24 cellular contexts compared by ENCODE assay signal in the genomic region with DNA sequence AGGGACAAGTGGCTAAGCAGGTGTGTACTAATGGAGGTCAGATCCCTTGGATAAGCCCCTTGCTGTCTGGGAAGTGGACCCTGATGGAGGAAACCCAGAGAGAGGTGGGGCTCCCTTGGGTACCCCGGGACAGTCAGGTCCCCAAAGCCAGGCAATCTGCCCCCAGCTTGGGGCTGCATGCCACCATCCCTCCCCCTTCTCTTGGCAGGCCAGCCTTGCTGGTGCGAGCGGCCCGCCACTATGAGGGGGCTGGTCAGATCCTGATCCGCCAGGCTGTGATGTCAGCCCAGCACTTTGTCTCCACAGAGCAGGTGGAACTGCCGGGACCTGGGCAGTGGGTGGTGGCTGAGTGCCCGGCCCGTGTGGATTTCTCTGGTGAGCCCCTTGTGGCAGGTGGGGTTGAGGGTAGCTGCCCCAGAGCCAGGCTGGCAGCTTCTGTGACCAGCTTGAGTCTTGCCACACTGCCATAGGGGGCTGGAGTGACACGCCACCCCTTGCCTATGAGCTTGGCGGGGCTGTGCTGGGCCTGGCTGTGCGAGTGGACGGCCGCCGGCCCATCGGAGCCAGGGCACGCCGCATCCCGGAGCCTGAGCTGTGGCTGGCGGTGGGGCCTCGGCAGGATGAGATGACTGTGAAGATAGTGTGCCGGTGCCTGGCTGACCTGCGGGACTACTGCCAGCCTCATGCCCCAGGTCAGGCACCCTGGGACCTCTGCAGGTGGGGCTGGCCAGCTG. TPM values are rescaled to one million over a fixed set of nuclear protein-coding genes. Genes with fewer than 3 reads are reported as not detected.
DNase-seq lines count a peak whose midpoint lies in the region; ATAC-seq, FAIRE-seq and TF ChIP-seq lines count a peak whose summit lies in the region.
"Had no signal": no experiment of that assay in that cellular context is flagged by ENCODE, and none has a peak within 500 bp of the region (broad histone marks: within the 10 kb centered on the region; RNA-seq: fewer than 3 reads in every experiment).

No MANE protein-coding gene starts in this region.

- H4K8ac ChIP-seq in mesenchymal stem cell (ENCODE audit: low read length), result no peak overlapping the region

- H3K27me3 ChIP-seq in mesenchymal stem cell (ENCODE audit: control insufficient read depth in 1 of 2, insufficient read depth in 1 of 2, low read length in 2 of 2), result no peaks in the 10 kb centered on the region

- no peak overlapping the region for H4K91ac ChIP-seq in mesenchymal stem cell (ENCODE audit: low read length)

- H3K36me3 ChIP-seq in mesenchymal stem cell (ENCODE audit: control insufficient read depth in 1 of 2, insufficient read depth in 2 of 2, low read depth in 1 of 2, low read length in 2 of 2), result peaks cover 20 to 66% of the 10 kb centered on the region in 2 experiments

- no peaks in the 10 kb centered on the region for H3K9me3 ChIP-seq in mesenchymal stem cell (ENCODE audit: control insufficient read depth, low read length)

- H3K79me1 ChIP-seq in mesenchymal stem cell (replicated peaks; ENCODE audit: low read length, poor library complexity, severe bottlenecking), result no peaks in the 10 kb centered on the region

- H3K4me2 ChIP-seq in mesenchymal stem cell (ENCODE audit: low read length, poor library complexity, severe bottlenecking), result no peak overlapping the region
- H3K4me2 ChIP-seq: PC-9 had no signal

- peaks cover 37% of the 10 kb centered on the region for H3K4me1 ChIP-seq in mesenchymal stem cell (ENCODE audit: control insufficient read depth, insufficient read depth, low read depth, low read length)

- H2BK5ac ChIP-seq in mesenchymal stem cell (ENCODE audit: low read depth, low read length, poor library complexity, severe bottlenecking), result no peak overlapping the region

- H3K4me1 Mint-ChIP-seq in stimulated activated naive B cell treated with anti-CD40 and anti-IgM and Interleukin-4, amounts not matched to agents 10 μg/mL and 1 μg/mL and 100 μg/mL, for 72 hours, result peaks cover 19 to 37% of the 10 kb centered on the region in 2 donors
- H3K4me1 Mint-ChIP-seq: B cell had no signal

- H3K27ac Mint-ChIP-seq in stimulated activated naive B cell treated with anti-CD40 and anti-IgM and Interleukin-4, amounts not matched to agents 10 μg/mL and 1 μg/mL and 100 μg/mL, for 72 hours, result peak overlapping the region; percentile 22
- H3K27ac Mint-ChIP-seq: B cell, CD14-positive monocyte had no signal

- no peak for DNase-seq in HTR-8/SVneo (ENCODE audit: insufficient read length, low spot score)
- DNase-seq in RWPE1 (ENCODE audit: low spot score), result no peak
- DNase-seq in mesenchymal stem cell, result no peak
- no peak for DNase-seq in stimulated activated naive B cell treated with anti-CD40 and anti-IgM and Interleukin-4, amounts not matched to agents 10 μg/mL and 1 μg/mL and 100 μg/mL, for 72 hours
- no peak for DNase-seq in NCI-H1930 (lab: John Stamatoyannopoulos, UW)
- no peak for DNase-seq in inferior parietal cortex (ENCODE audit: extremely low spot score)
- DNase-seq: CD8-positive, alpha-beta memory T cell; DMS 273 treated with DMSO at 0.1 percent for 48 hours; GF-D8; NCI-H1092 treated with DMSO at 0.1 percent for 48 hours; NCI-H1436; NCI-H187; NCI-H2107; NCI-H446; NCI-H524 treated with DMSO at 0.1 percent for 48 hours; NCI-H774; PC-9; SHP77 had no signal

- H3K18ac ChIP-seq in mesenchymal stem cell (ENCODE audit: low read depth in 1 of 2, low read length in 2 of 2), result no peak overlapping the region

- H3K9ac ChIP-seq in mesenchymal stem cell (ENCODE audit: low read length), result no peak overlapping the region

- H2BK12ac ChIP-seq in mesenchymal stem cell (ENCODE audit: low read length in 2 of 2), result no peak overlapping the region

- no peak overlapping the region for H2AFZ ChIP-seq in mesenchymal stem cell (ENCODE audit: low read depth, low read length)
- H2AFZ ChIP-seq: PC-9 had no signal

- no peaks in the 10 kb centered on the region for H3K27me3 Mint-ChIP-seq in stimulated activated naive B cell treated with anti-CD40 and anti-IgM and Interleukin-4, amounts not matched to agents 10 μg/mL and 1 μg/mL and 100 μg/mL, for 72 hours
- H3K27me3 Mint-ChIP-seq: B cell; CD8-positive, alpha-beta memory T cell; IgD-negative memory B cell had no signal

- no peak overlapping the region for H2BK15ac ChIP-seq in mesenchymal stem cell (ENCODE audit: low read depth, poor library complexity, severe bottlenecking)

- peak; percentile 71 for FAIRE-seq in HTR-8/SVneo (lab: Jason Lieb, UNC)
- FAIRE-seq: GM12891, H54 had no signal

- peaks cover 24 to 40% of the 10 kb centered on the region in 2 donors for H3K36me3 Mint-ChIP-seq in stimulated activated naive B cell treated with anti-CD40 and anti-IgM and Interleukin-4, amounts not matched to agents 10 μg/mL and 1 μg/mL and 100 μg/mL, for 72 hours

- 97% methylated on average over 22 of the region's 22 CpGs for WGBS in mesenchymal stem cell

- no peak overlapping the region for H3K4me3 ChIP-seq in mesenchymal stem cell (ENCODE audit: insufficient read depth in 1 of 2, low read depth in 1 of 2, low read length in 2 of 2)
- H3K4me3 ChIP-seq: PC-9 had no signal

- H2BK120ac ChIP-seq in mesenchymal stem cell (ENCODE audit: low read depth, low read length), result no peak overlapping the region

- H3K9me3 Mint-ChIP-seq in stimulated activated naive B cell treated with anti-CD40 and anti-IgM and Interleukin-4, amounts not matched to agents 10 μg/mL and 1 μg/mL and 100 μg/mL, for 72 hours, result no peaks in the 10 kb centered on the region
- H3K9me3 Mint-ChIP-seq: CD14-positive monocyte; CD8-positive, alpha-beta memory T cell; IgD-negative memory B cell had no signal

- peak overlapping the region; percentile 91 for H3K27ac ChIP-seq in RWPE1
- no peak overlapping the region for H3K27ac ChIP-seq in mesenchymal stem cell (ENCODE audit: low read length, poor library complexity, severe bottlenecking)

- no peak overlapping the region for H3K23ac ChIP-seq in mesenchymal stem cell (ENCODE audit: low read length in 2 of 2)

- ATAC-seq in stimulated activated naive B cell treated with anti-CD40 and anti-IgM and Interleukin-4, amounts not matched to agents 10 μg/mL and 1 μg/mL and 100 μg/mL, for 72 hours (replicated peaks), result no peak
- no peak for ATAC-seq in GM21576 (IDR thresholded peaks at IDR 0.05; ENCODE audit: unreplicated experiment)

- no peak overlapping the region for H3K4ac ChIP-seq in mesenchymal stem cell (ENCODE audit: low read depth in 1 of 2, low read length in 2 of 2)

- H2AK5ac ChIP-seq in mesenchymal stem cell (ENCODE audit: low read length, severe bottlenecking), result peak overlapping the region; percentile 77

- no peak overlapping the region for H3K4me3 Mint-ChIP-seq in stimulated activated naive B cell treated with anti-CD40 and anti-IgM and Interleukin-4, amounts not matched to agents 10 μg/mL and 1 μg/mL and 100 μg/mL, for 72 hours
- H3K4me3 Mint-ChIP-seq: B cell; CD14-positive monocyte; CD8-positive, alpha-beta memory T cell had no signal

- CTCF ChIA-PET in RWPE1 (lab: Yijun Ruan, JAX), result no interaction called here

- no peak for TF ChIP-seq CTCF in RWPE1 (conservative IDR thresholded peaks at IDR 0.05; ENCODE audit: low read depth)

- H3K14ac ChIP-seq in mesenchymal stem cell (ENCODE audit: low read length in 2 of 2), result no peak overlapping the region

- POLR2A ChIA-PET in RWPE1 (lab: Yijun Ruan, JAX; ENCODE audit: low non-redundant PET), result no interaction called here

RNA-seq across cellular contexts. Expression of a gene that starts 20.1 kb away (rescaled TPM):
- 3.7 TPM for polyA plus RNA-seq in mesenchymal stem cell (2013, experiment 1 of 2)
- 3.7 TPM for polyA plus RNA-seq in mesenchymal stem cell (2013, experiment 2 of 2)

RNA-seq across cellular contexts. Expression of a gene that starts 35.6 kb away (rescaled TPM):
- polyA plus RNA-seq in mesenchymal stem cell (2013, experiment 1 of 2), result 52.5 TPM
- polyA plus RNA-seq in mesenchymal stem cell (2013, experiment 2 of 2), result 48.9 TPM

RNA-seq across cellular contexts. Expression of a gene that starts 48.9 kb away (rescaled TPM):
- polyA plus RNA-seq in mesenchymal stem cell (2013, experiment 1 of 2), result 31.1 TPM
- polyA plus RNA-seq in mesenchymal stem cell (2013, experiment 2 of 2), result 32.7 TPM

RNA-seq across cellular contexts. Expression of a gene that starts 49.1 kb away (rescaled TPM):
- polyA plus RNA-seq in mesenchymal stem cell (2013, experiment 1 of 2), result 72.0 TPM
- polyA plus RNA-seq in mesenchymal stem cell (2013, experiment 2 of 2), result 74.7 TPM
